In the genomic region with DNA sequence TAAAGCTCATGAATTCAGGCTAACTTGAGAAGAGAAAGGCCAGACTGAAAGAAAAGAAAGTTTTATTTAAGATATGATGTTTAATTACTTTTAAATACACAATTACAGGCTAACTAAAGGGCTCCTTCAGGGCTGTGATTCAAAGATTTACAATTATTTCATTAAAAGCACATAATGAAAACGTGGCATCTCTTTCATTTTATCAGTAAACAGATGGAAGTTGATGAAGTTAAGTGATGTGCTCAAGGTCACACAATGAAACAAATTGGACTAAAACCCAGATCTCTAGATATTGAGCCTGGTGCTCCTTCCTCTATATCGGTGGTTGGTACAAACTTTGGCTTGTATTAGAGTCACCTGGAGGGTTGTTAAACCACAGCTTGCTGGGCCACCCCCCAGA, we compare ENCODE assay signal across 22 cellular contexts.
"Had no signal": no experiment of that assay in that cellular context is flagged by ENCODE, and none has a peak within 500 bp of the region (broad histone marks: within the 10 kb centered on the region; RNA-seq: fewer than 3 reads in every experiment).

No MANE protein-coding gene starts in this region.

- ATAC-seq: gastroesophageal sphincter; left colon; left ventricle myocardium superior; right lobe of liver; stimulated activated memory B cell treated with anti-CD40 and anti-IgM and Interleukin-4, amounts not matched to agents 10 μg/mL and 1 μg/mL and 100 μg/mL, for 72 hours; upper lobe of right lung had no signal

- H3K4me3 ChIP-seq: esophagus squamous epithelium, gastroesophageal sphincter, lung, prostate gland, right lobe of liver, testis, tibial nerve, upper lobe of right lung, vagina had no signal

- H3K27me3 Mint-ChIP-seq: dendritic cell treated with granulocyte-macrophage colony-stimulating factor and Interleukin-4, amounts not matched to agents 40 ng/mL and 50 ng/mL, for 4 days; stimulated activated memory B cell treated with anti-CD40 and anti-IgM and Interleukin-4, amounts not matched to agents 10 μg/mL and 1 μg/mL and 100 μg/mL, for 72 hours; stimulated activated naive CD8-positive, alpha-beta T cell treated with anti-CD3 and anti-CD28 coated beads, Interleukin-15, Interleukin-2, amounts not matched to agents 100 ng/mL and 50 ng/mL, for 24 hours had no signal

- DNase-seq: esophagus squamous epithelium; foreskin fibroblast; left colon; left ventricle myocardium superior; mesenchymal stem cell; midbrain; retina; right lobe of liver; stimulated activated CD4-positive, alpha-beta T cell treated with anti-CD3 and anti-CD28 coated beads, Interleukin-15, amount 100 ng/mL, for 24 hours; stimulated activated CD4-positive, alpha-beta T cell treated with anti-CD3 and anti-CD28 coated beads, Interleukin-1b, Interleukin-23, amount 100 ng/mL, for 48 hours; stimulated activated CD4-positive, alpha-beta T cell treated with anti-CD3 and anti-CD28 coated beads, Interleukin-4, amount 100 ng/mL, for 24 hours; testis; upper lobe of right lung had no signal

- H3K9me3 Mint-ChIP-seq: dendritic cell treated with granulocyte-macrophage colony-stimulating factor and Interleukin-4, amounts not matched to agents 40 ng/mL and 50 ng/mL, for 4 days; neural crest cell; stimulated activated memory B cell treated with anti-CD40 and anti-IgM and Interleukin-4, amounts not matched to agents 10 μg/mL and 1 μg/mL and 100 μg/mL, for 72 hours; stimulated activated naive CD8-positive, alpha-beta T cell treated with anti-CD3 and anti-CD28 coated beads, Interleukin-15, Interleukin-2, amounts not matched to agents 100 ng/mL and 50 ng/mL, for 24 hours had no signal

- H3K4me1 ChIP-seq: prostate gland, right lobe of liver, testis had no signal

- H3K27ac Mint-ChIP-seq: dendritic cell treated with granulocyte-macrophage colony-stimulating factor and Interleukin-4, amounts not matched to agents 40 ng/mL and 50 ng/mL, for 4 days had no signal

- H3K27ac ChIP-seq: esophagus squamous epithelium, prostate gland, right lobe of liver, testis, tibial nerve, upper lobe of right lung, vagina had no signal

- H3K4me3 Mint-ChIP-seq: dendritic cell treated with granulocyte-macrophage colony-stimulating factor and Interleukin-4, amounts not matched to agents 40 ng/mL and 50 ng/mL, for 4 days; neural crest cell; stimulated activated memory B cell treated with anti-CD40 and anti-IgM and Interleukin-4, amounts not matched to agents 10 μg/mL and 1 μg/mL and 100 μg/mL, for 72 hours; stimulated activated naive CD8-positive, alpha-beta T cell treated with anti-CD3 and anti-CD28 coated beads, Interleukin-15, Interleukin-2, amounts not matched to agents 100 ng/mL and 50 ng/mL, for 24 hours had no signal

- H3K9me3 ChIP-seq: esophagus squamous epithelium, gastroesophageal sphincter, prostate gland, right lobe of liver, testis, tibial nerve, upper lobe of right lung, vagina had no signal

- H3K27me3 ChIP-seq: esophagus squamous epithelium, gastroesophageal sphincter, right lobe of liver, testis, tibial nerve, upper lobe of right lung, vagina had no signal

- H3K36me3 ChIP-seq: esophagus squamous epithelium, gastroesophageal sphincter, prostate gland, right lobe of liver, tibial nerve, upper lobe of right lung, vagina had no signal

- H3K36me3 Mint-ChIP-seq: stimulated activated memory B cell treated with anti-CD40 and anti-IgM and Interleukin-4, amounts not matched to agents 10 μg/mL and 1 μg/mL and 100 μg/mL, for 72 hours had no signal
